In genomic region chr16:12819126-12820117, GRCh38 we compare ENCODE assay signal across 8 cellular contexts. TPM values are rescaled to one million over a fixed set of nuclear protein-coding genes. Genes with fewer than 3 reads are reported as not detected.
A peak's percentile ranks its signal among the peaks of the same experiment; 100 is the strongest.
DNase-seq lines count a peak whose midpoint lies in the region; ATAC-seq and TF ChIP-seq lines count a peak whose summit lies in the region.

No MANE protein-coding gene starts in this region.

- no peak overlapping the region for H3K4me3 Mint-ChIP-seq in naive thymus-derived CD8-positive, alpha-beta T cell

- H3K9me3 Mint-ChIP-seq in naive thymus-derived CD8-positive, alpha-beta T cell = no peaks in the 10 kb centered on the region

- POLR2A ChIA-PET in naive thymus-derived CD8-positive, alpha-beta T cell (lab: Charles Lee) = no interaction called here

- H3K27ac Mint-ChIP-seq in naive thymus-derived CD8-positive, alpha-beta T cell = peak overlapping the region in 3 of 10 donors; percentile 4 to 78 (median 13)

- peak; percentile 89 for TF ChIP-seq CTCF in epithelial cell of proximal tubule (conservative IDR thresholded peaks at IDR 0.05; ENCODE audit: low read depth, low read length)

- H3K27me3 Mint-ChIP-seq in naive thymus-derived CD8-positive, alpha-beta T cell = peaks cover 0 to 4% (median 1%) of the 10 kb centered on the region in 5 donors

- H3K4me1 Mint-ChIP-seq in naive thymus-derived CD8-positive, alpha-beta T cell = peaks cover 0 to 5% (median 3%) of the 10 kb centered on the region in 4 donors

- no peak overlapping the region for H3K4me3 ChIP-seq in epithelial cell of proximal tubule (ENCODE audit: low read depth, low read length)

- H3K36me3 Mint-ChIP-seq in naive thymus-derived CD8-positive, alpha-beta T cell = peaks cover 0 to 3% (median 0%) of the 10 kb centered on the region in 3 donors

- DNase-seq in SIG-M5 treated with dmso at 0.1 percent for 504 hours (lab: John Stamatoyannopoulos, UW; ENCODE audit: unreplicated experiment) (peak; percentile 70), SIG-M5 (lab: John Stamatoyannopoulos, UW) (no peak), NOMO-1 (lab: John Stamatoyannopoulos, UW; ENCODE audit: unreplicated experiment in 2 of 2) (peak; percentile 35 to 49), epithelial cell of proximal tubule (ENCODE audit: low read depth) (no peak)
- peak; percentile 53 to 84 (median 74) for DNase-seq in activated CD8-positive, alpha-beta memory T cell treated with anti-CD3 and anti-CD28 coated beads for 48 hours (ENCODE audit: low read depth in 2 of 3, low spot score in 2 of 3)
- peak; percentile 42 to 81 (median 69) for DNase-seq in naive thymus-derived CD8-positive, alpha-beta T cell
- peak; percentile 66 for DNase-seq in stimulated activated naive CD4-positive, alpha-beta T cell treated with Interleukin-2 at 50 U/mL for 16 hours (lab: John Stamatoyannopoulos, UW)

- ATAC-seq in naive thymus-derived CD8-positive, alpha-beta T cell = peak; percentile 62 to 70
- ATAC-seq in HG03442 (IDR thresholded peaks at IDR 0.05; ENCODE audit: unreplicated experiment) = no peak

RNA-seq across cellular contexts. Expression of gene CPPED1, which starts 15.7 kb away (rescaled TPM):
- total RNA-seq in epithelial cell of proximal tubule = 12.9 and 15.0 TPM in 2 replicates
- 1 to 10 TPM; 1.8 to 3.3 TPM for total RNA-seq in naive thymus-derived CD8-positive, alpha-beta T cell
- 1 to 10 TPM; 3.2 to 6.4 (median 5.0) TPM for polyA plus RNA-seq in naive thymus-derived CD8-positive, alpha-beta T cell

Comparison
In these comparisons a context has a peak if more than half of its experiments do, and no peak if none do; other contexts are left out.
1. DNase-seq: peak in SIG-M5 treated with dmso at 0.1 percent for 504 hours (single experiment), NOMO-1 (2 of 2), activated CD8-positive, alpha-beta memory T cell treated with anti-CD3 and anti-CD28 coated beads for 48 hours (3 of 3), naive thymus-derived CD8-positive, alpha-beta T cell (10 of 10) and stimulated activated naive CD4-positive, alpha-beta T cell treated with Interleukin-2 at 50 U/mL for 16 hours (single experiment); none in SIG-M5 (single experiment) and epithelial cell of proximal tubule (single experiment).